In genomic region chr2:38723173-38723572, GRCh38 we compare ENCODE assay signal across 12 cellular contexts. TPM values are rescaled to one million over a fixed set of nuclear protein-coding genes. Genes with fewer than 3 reads are reported as not detected.
DNase-seq lines count a peak whose midpoint lies in the region; ATAC-seq and TF ChIP-seq lines count a peak whose summit lies in the region.
"Had no signal": no experiment of that assay in that cellular context is flagged by ENCODE, and none has a peak within 500 bp of the region (broad histone marks: within the 10 kb centered on the region; RNA-seq: fewer than 3 reads in every experiment).

No MANE protein-coding gene starts in this region.

- POLR2A ChIA-PET in CD8-positive, alpha-beta T cell (lab: Charles Lee), result interaction anchor here (1.2 to 2.2 kb wide), 3 partner anchors 121 to 141 kb away, joined by 3 to 10 read pairs (median 4); partner anchors contain the start of gene HNRNPLL

- H3K4me1 Mint-ChIP-seq in CD8-positive, alpha-beta T cell (ENCODE audit: low read depth), result peaks cover 32% of the 10 kb centered on the region
- peaks cover 55% of the 10 kb centered on the region for H3K4me1 Mint-ChIP-seq in activated naive CD4-positive, alpha-beta T cell treated with anti-CD3 and anti-CD28 coated beads, Interleukin-2, amount 50 U/mL, for 24 hours
- H3K4me1 Mint-ChIP-seq: H9 had no signal

- peaks cover 13% of the 10 kb centered on the region for H3K4me1 ChIP-seq in CD8-positive, alpha-beta T cell (ENCODE audit: insufficient read depth, low read length)

- H3K27ac Mint-ChIP-seq in CD8-positive, alpha-beta T cell, result peak overlapping the region; percentile 23
- H3K27ac Mint-ChIP-seq in activated naive CD4-positive, alpha-beta T cell treated with anti-CD3 and anti-CD28 coated beads, Interleukin-2, amount 50 U/mL, for 24 hours, result peak overlapping the region; percentile 90
- H3K27ac Mint-ChIP-seq: H9 had no signal

- H3K27me3 ChIP-seq in CD8-positive, alpha-beta T cell (ENCODE audit: insufficient read depth, low read length), result no peaks in the 10 kb centered on the region
- H3K27me3 ChIP-seq: hepatocyte had no signal

- H3K27ac ChIP-seq in CD8-positive, alpha-beta T cell (ENCODE audit: low read depth, low read length), result no peak overlapping the region
- H3K27ac ChIP-seq: hepatocyte had no signal

- H3K4me3 Mint-ChIP-seq in CD8-positive, alpha-beta T cell, result peak overlapping the region; percentile 16
- peak overlapping the region; percentile 64 for H3K4me3 Mint-ChIP-seq in activated naive CD4-positive, alpha-beta T cell treated with anti-CD3 and anti-CD28 coated beads, Interleukin-2, amount 50 U/mL, for 24 hours
- H3K4me3 Mint-ChIP-seq: H9 had no signal

- H3K36me3 ChIP-seq in CD8-positive, alpha-beta T cell (ENCODE audit: insufficient read depth, low read length), result no peaks in the 10 kb centered on the region

- peaks cover 10% of the 10 kb centered on the region for H3K36me3 Mint-ChIP-seq in CD8-positive, alpha-beta T cell
- peaks cover 14% of the 10 kb centered on the region for H3K36me3 Mint-ChIP-seq in activated naive CD4-positive, alpha-beta T cell treated with anti-CD3 and anti-CD28 coated beads, Interleukin-2, amount 50 U/mL, for 24 hours

- H3K9me3 ChIP-seq in CD8-positive, alpha-beta T cell (ENCODE audit: low read length), result no peaks in the 10 kb centered on the region

- no peak for TF ChIP-seq CTCF in CD8-positive, alpha-beta T cell (IDR thresholded peaks at IDR 0.05)

- no peak for ATAC-seq in CD8-positive, alpha-beta T cell
- ATAC-seq in GM18909 (IDR thresholded peaks at IDR 0.05; ENCODE audit: poor library complexity, unreplicated experiment) (peak; percentile 63), HG03039 (IDR thresholded peaks at IDR 0.05; ENCODE audit: unreplicated experiment) (peak; percentile 40), sciatic nerve (no peak)

- H3K27me3 Mint-ChIP-seq in CD8-positive, alpha-beta T cell (ENCODE audit: low read depth), result no peaks in the 10 kb centered on the region
- H3K27me3 Mint-ChIP-seq in activated naive CD4-positive, alpha-beta T cell treated with anti-CD3 and anti-CD28 coated beads, Interleukin-2, amount 50 U/mL, for 24 hours, result no peaks in the 10 kb centered on the region

- peaks cover 2% of the 10 kb centered on the region for H3K9me3 Mint-ChIP-seq in CD8-positive, alpha-beta T cell
- H3K9me3 Mint-ChIP-seq in activated naive CD4-positive, alpha-beta T cell treated with anti-CD3 and anti-CD28 coated beads, Interleukin-2, amount 50 U/mL, for 24 hours, result peaks cover 7% of the 10 kb centered on the region
- H3K9me3 Mint-ChIP-seq: H9 had no signal

- intact Hi-C loops in CD8-positive, alpha-beta T cell (cut with DNase I, micrococcal nuclease), result loop anchor here (5.0 kb wide), 2 partner anchors 41 to 56 kb away; partner anchors contain the start of gene GALM (in 1 of the 2)
- intact Hi-C loops in sciatic nerve (cut with DNase I), result no loop called here

- CTCF ChIA-PET in CD8-positive, alpha-beta T cell (lab: Charles Lee), result interaction anchor here (0.7 to 12.9 kb wide), 7 partner anchors 11 to 140 kb away, joined by 3 to 155 read pairs (median 5); partner anchors contain the start of gene HNRNPLL

- H3K4me3 ChIP-seq in CD8-positive, alpha-beta T cell (ENCODE audit: low read depth, low read length), result no peak overlapping the region
- H3K4me3 ChIP-seq: hepatocyte had no signal

- no peak for DNase-seq in CD8-positive, alpha-beta T cell
- DNase-seq in sciatic nerve (ENCODE audit: low spot score) (no peak), hepatic stellate cell (ENCODE audit: low spot score) (no peak), mucosa of gallbladder (ENCODE audit: low spot score) (no peak), NCI-H748 (lab: John Stamatoyannopoulos, UW; ENCODE audit: unreplicated experiment) (no peak)
- DNase-seq: DND-41, H9, NCI-H1694 had no signal

RNA-seq across cellular contexts. Expression of gene SRSF7, which starts 28.0 kb away (rescaled TPM):
- 100 to 1,000 TPM; 607 to 608 TPM for total RNA-seq in CD8-positive, alpha-beta T cell
- total RNA-seq in sciatic nerve (121 TPM), mucosa of gallbladder (84.8 TPM)

RNA-seq across cellular contexts. Expression of gene GEMIN6, which starts 54.8 kb away (rescaled TPM):
- 1 to 10 TPM; 2.3 TPM for total RNA-seq in CD8-positive, alpha-beta T cell
- total RNA-seq in sciatic nerve, result 9.6 TPM
- 18.2 TPM for total RNA-seq in mucosa of gallbladder

RNA-seq across cellular contexts. Expression of gene GALM, which starts 57.3 kb away (rescaled TPM):
- 1 to 10 TPM; 4.4 to 4.7 TPM for total RNA-seq in CD8-positive, alpha-beta T cell
- total RNA-seq in sciatic nerve (14.6 TPM), mucosa of gallbladder (32.6 TPM)

Comparison
In these comparisons a context has a peak if more than half of its experiments do, and no peak if none do; other contexts are left out.
1. ATAC-seq: peak in GM18909 (single experiment) and HG03039 (single experiment); none in CD8-positive, alpha-beta T cell (single experiment) and sciatic nerve (single experiment).